In the genomic region with DNA sequence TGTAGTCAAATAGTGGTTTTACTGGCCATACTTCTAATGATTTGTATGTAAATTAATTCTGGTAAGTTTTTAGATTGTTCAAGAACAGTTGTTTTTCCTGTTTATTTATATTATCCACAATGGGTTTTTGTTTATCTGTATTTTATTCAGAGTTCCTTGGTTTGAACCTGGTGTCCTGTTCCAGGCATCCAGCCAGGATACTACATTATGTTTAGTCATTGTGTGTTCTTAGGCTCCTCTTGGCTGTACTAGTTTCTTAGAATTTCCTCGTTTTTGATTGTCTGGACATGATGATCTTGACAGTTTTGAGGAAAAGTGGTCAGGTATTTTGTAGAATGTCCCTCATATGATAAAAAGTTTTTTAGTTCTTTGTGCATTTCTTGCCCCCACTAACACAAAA, we compare ENCODE assay signal across 19 cellular contexts.
"Had no signal": no experiment of that assay in that cellular context is flagged by ENCODE, and none has a peak within 500 bp of the region (broad histone marks: within the 10 kb centered on the region; RNA-seq: fewer than 3 reads in every experiment).

No MANE protein-coding gene starts in this region.

- H3K4me1 ChIP-seq: gastroesophageal sphincter, left ventricle myocardium inferior had no signal

- DNase-seq: activated CD4-positive, alpha-beta T cell treated with anti-CD3 and anti-CD28 coated beads, Interleukin-2, amount 10 ng/mL, durations not matched to agents 24 days and 14 days; activated CD4-positive, CD25-positive, alpha-beta regulatory T cell; activated CD8-positive, alpha-beta memory T cell treated with anti-CD3 and anti-CD28 coated beads, Interleukin-2, amount 50 U/mL, for 4 hours; activated CD8-positive, alpha-beta T cell treated with anti-CD3 and anti-CD28 coated beads, Interleukin-2, amount 10 ng/mL, durations not matched to agents 7 days and 5 days; activated gamma-delta T cell; activated naive CD8-positive, alpha-beta T cell treated with anti-CD3 and anti-CD28 coated beads for 36 hours; activated T-cell treated with anti-CD3 and anti-CD28 coated beads, Interleukin-2, amount 50 U/mL, for 48 hours; cerebellar nuclear complex; dorsolateral prefrontal cortex; endodermal cell; left ventricle myocardium inferior; mesendoderm; natural killer cell; retina; stimulated activated CD4-positive, alpha-beta T cell treated with anti-CD3 and anti-CD28 coated beads, Interleukin-12 subunit alpha, Interleukin-12 subunit beta, amount 100 ng/mL, for 4 hours; stimulated activated CD4-positive, alpha-beta T cell treated with anti-CD3 and anti-CD28 coated beads, Interleukin-2, amount 100 ng/mL, for 24 hours; SW 1271 had no signal

- H3K9me3 ChIP-seq: gastroesophageal sphincter had no signal

- H3K27ac ChIP-seq: dorsolateral prefrontal cortex, gastroesophageal sphincter, left ventricle myocardium inferior had no signal

- H3K36me3 ChIP-seq: gastroesophageal sphincter, left ventricle myocardium inferior had no signal

- H3K27me3 ChIP-seq: dorsolateral prefrontal cortex, gastroesophageal sphincter had no signal

- H3K4me3 ChIP-seq: dorsolateral prefrontal cortex, gastroesophageal sphincter, left ventricle myocardium inferior had no signal

- ATAC-seq: activated CD8-positive, alpha-beta T cell treated with anti-CD3 and anti-CD28 coated beads, Interleukin-2, amount 10 ng/mL, durations not matched to agents 7 days and 5 days; gastroesophageal sphincter; natural killer cell; stimulated activated effector memory CD8-positive, alpha-beta T cell treated with anti-CD3 and anti-CD28 coated beads, Interleukin-12 subunit alpha, Interleukin-12 subunit beta, amount 100 ng/mL, for 72 hours had no signal
